In the genomic region with DNA sequence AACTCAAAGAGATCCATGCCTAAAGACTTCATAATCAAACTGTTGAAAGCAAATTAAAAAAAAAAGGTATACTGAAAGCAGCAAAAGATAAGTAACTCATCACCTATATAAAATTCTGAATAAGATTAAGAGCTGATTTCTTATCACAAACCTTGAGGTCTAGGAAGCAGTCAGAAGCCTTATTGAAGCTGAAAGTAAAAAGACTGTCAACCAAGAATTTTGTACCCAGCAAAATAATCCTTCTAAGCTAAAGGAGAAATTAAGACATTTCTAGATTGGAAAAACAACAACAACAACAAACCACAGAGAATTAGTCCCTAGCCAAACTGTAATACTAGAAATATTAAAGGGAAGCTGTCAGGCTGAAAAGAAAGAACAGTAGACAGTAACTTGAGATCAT, we compare ENCODE assay signal across 29 cellular contexts.
"Had no signal": no experiment of that assay in that cellular context is flagged by ENCODE, and none has a peak within 500 bp of the region (broad histone marks: within the 10 kb centered on the region; RNA-seq: fewer than 3 reads in every experiment).

No MANE protein-coding gene starts in this region.

- H3K27ac ChIP-seq: brain microvascular endothelial cell, foreskin keratinocyte, heart left ventricle, left lung, lower lobe of right lung, neutrophil, skin epidermis, thoracic aorta, uterus, WERI-Rb-1 had no signal

- H3K27me3 ChIP-seq: brain microvascular endothelial cell, foreskin keratinocyte, heart left ventricle, left lung, neutrophil, uterus had no signal

- DNase-seq: activated CD4-positive, alpha-beta T cell treated with anti-CD3 and anti-CD28 coated beads for 48 hours; activated CD4-positive, alpha-beta T cell treated with anti-CD3 and anti-CD28 coated beads, Interleukin-2, amount 50 U/mL, for 48 hours; activated CD8-positive, alpha-beta memory T cell treated with anti-CD3 and anti-CD28 coated beads for 24 hours; activated effector memory CD4-positive, alpha-beta T cell treated with Interleukin-2 at 50 U/mL for 16 hours; activated naive CD4-positive, alpha-beta T cell treated with anti-CD3 and anti-CD28 coated beads for 36 hours; activated naive CD8-positive, alpha-beta T cell treated with anti-CD3 and anti-CD28 coated beads, Interleukin-2, amount 10 ng/mL, durations not matched to agents 7 days and 5 days; amniotic stem cell; brain microvascular endothelial cell; cortex of kidney; effector memory CD8-positive, alpha-beta T cell; foreskin keratinocyte; heart left ventricle; kidney glomerular epithelial cell; left lung; lower lobe of right lung; mesenchymal stem cell; natural killer cell; retina; stimulated activated CD4-positive, alpha-beta T cell treated with anti-CD3 and anti-CD28 coated beads, Interleukin-12 subunit alpha, Interleukin-12 subunit beta, amount 100 ng/mL, for 4 hours; stimulated activated CD4-positive, alpha-beta T cell treated with anti-CD3 and anti-CD28 coated beads, Interleukin-4, amount 100 ng/mL, for 1 hour; stimulated activated naive CD8-positive, alpha-beta T cell treated with anti-CD3 and anti-CD28 coated beads, Interleukin-15, Interleukin-2, amounts not matched to agents 100 U/mL and 50 U/mL, for 24 hours; T-helper 9 cell; uterus; WERI-Rb-1 had no signal

- H3K4me3 ChIP-seq: heart left ventricle, left lung, lower lobe of right lung, skin epidermis, thoracic aorta, uterus had no signal

- H3K9me3 ChIP-seq: lower lobe of right lung, neutrophil had no signal

- H3K4me1 ChIP-seq: foreskin keratinocyte, heart left ventricle, left lung, lower lobe of right lung, uterus had no signal

- ATAC-seq: activated CD4-positive, CD25-positive, alpha-beta regulatory T cell treated with anti-CD3 and anti-CD28 coated beads, Interleukin-2, amount 50 U/mL, for 24 hours; effector memory CD8-positive, alpha-beta T cell; foreskin keratinocyte; heart left ventricle; left lung; lower lobe of right lung; natural killer cell; sciatic nerve; stimulated activated naive CD8-positive, alpha-beta T cell treated with anti-CD3 and anti-CD28 coated beads, Interleukin-15, Interleukin-2, amounts not matched to agents 100 U/mL and 50 U/mL, for 24 hours had no signal

- H3K36me3 ChIP-seq: brain microvascular endothelial cell, heart left ventricle, left lung, lower lobe of right lung, neutrophil, thoracic aorta, uterus, WERI-Rb-1 had no signal
